8 cellular contexts compared by ENCODE assay signal in the genomic region with DNA sequence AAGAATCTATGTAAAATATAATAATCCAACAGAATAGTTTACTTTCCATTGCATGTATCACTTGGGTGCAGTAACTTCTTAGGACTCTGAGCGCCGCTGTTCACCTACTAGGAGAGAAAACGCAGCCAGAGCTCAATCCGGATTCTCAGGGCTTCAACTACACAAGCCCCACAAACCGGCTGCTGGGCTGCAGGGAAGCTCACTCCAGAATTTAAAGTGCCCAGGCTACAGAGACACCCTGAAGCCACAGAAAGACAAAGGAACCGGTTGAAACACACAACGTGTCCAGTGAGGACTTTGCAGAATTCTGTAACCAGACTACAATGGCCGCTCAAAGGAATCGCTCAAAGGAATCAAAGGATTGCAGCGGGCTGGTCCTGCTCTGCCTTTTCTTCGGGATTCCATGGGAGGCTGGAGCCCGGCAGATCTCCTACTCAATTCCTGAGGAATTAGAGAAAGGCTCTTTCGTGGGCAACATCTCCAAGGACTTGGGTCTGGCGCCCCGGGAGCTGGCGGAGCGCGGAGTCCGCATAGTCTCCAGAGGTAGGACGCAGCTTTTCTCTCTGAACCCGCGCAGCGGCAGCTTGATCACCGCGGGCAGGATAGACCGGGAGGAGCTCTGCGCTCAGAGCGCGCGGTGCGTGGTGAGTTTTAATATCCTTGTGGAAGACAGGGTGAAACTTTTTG. TPM values are rescaled to one million over a fixed set of nuclear protein-coding genes. Genes with fewer than 3 reads are reported as not detected.
A peak's percentile ranks its signal among the peaks of the same experiment; 100 is the strongest.
DNase-seq lines count a peak whose midpoint lies in the region; ATAC-seq and TF ChIP-seq lines count a peak whose summit lies in the region.

A gene (plus strand): TSS at position 135 of the 687 bp plus-strand sequence. CDS start 189 bp downstream, at position 324.

- H3K36me3 Mint-ChIP-seq in WTC11: peaks cover 26% of the 10 kb centered on the region
- H3K36me3 Mint-ChIP-seq in stimulated activated effector memory CD8-positive, alpha-beta T cell treated with anti-CD3 and anti-CD28 coated beads, Interleukin-12 subunit alpha, Interleukin-12 subunit beta, amount 100 ng/mL, for 72 hours: no peaks in the 10 kb centered on the region

- 25 to 35% methylated on average over 31 of the region's 31 CpGs for WGBS in GM23248 (ENCODE audit: low coverage in 1 of 2, low lambda C conversion rate in 2 of 2, missing lambda C conversion rate in 2 of 2), 2 experiments

- intact Hi-C loops in dorsolateral prefrontal cortex (cut with DNase I): loop anchor here (5.0 to 10.0 kb wide), 2 partner anchors 112 to 144 kb away; no protein-coding TSS in a partner anchor
- intact Hi-C loops in lower lobe of right lung (cut with DNase I): no loop called here

- DNase-seq in GM10248 (ENCODE audit: extremely low spot score) (peak; percentile 73), GM23248 (peak; percentile 94), Karpas-422 (peak; percentile 90), WTC11 (ENCODE audit: low spot score) (peak; percentile 78), dorsolateral prefrontal cortex (peak in 1 of 10 donors; percentile 37), lower lobe of right lung (no peak)
- peak in 1 of 2 donors; percentile 67 for DNase-seq in stimulated activated effector memory CD8-positive, alpha-beta T cell treated with anti-CD3 and anti-CD28 coated beads, Interleukin-12 subunit alpha, Interleukin-12 subunit beta, amount 100 ng/mL, for 72 hours (ENCODE audit: low spot score in 2 of 2)
- no peak for DNase-seq in NK-92 treated with Interleukin-12 subunit alpha and Interleukin-12 subunit beta, amount 100 ng/mL, for 24 hours (lab: John Stamatoyannopoulos, UW)

- CTCF ChIA-PET in GM10248 (lab: Yijun Ruan, JAX): interaction anchor here (0.7 to 12.7 kb wide), 53 partner anchors 8 to 607 kb away, joined by 3 to 180 read pairs (median 5); a partner anchor contains a TSS
- CTCF ChIA-PET in WTC11 (lab: Charles Lee): interaction anchor here (0.6 to 4.3 kb wide), 76 partner anchors 8 to 557 kb away, joined by 3 to 87 read pairs (median 7); a partner anchor contains a TSS

- H3K9me3 ChIP-seq in GM23248 (ENCODE audit: low read depth) (no peaks in the 10 kb centered on the region), Karpas-422 (ENCODE audit: low read length) (no peaks in the 10 kb centered on the region; the same call in 1 of the 2 replicates), lower lobe of right lung (peaks cover 81% of the 10 kb centered on the region)

- H3K9me3 Mint-ChIP-seq in WTC11: peaks cover 14% of the 10 kb centered on the region; the same call in 1 of the 2 replicates
- H3K9me3 Mint-ChIP-seq in stimulated activated effector memory CD8-positive, alpha-beta T cell treated with anti-CD3 and anti-CD28 coated beads, Interleukin-12 subunit alpha, Interleukin-12 subunit beta, amount 100 ng/mL, for 72 hours: peaks cover 10% of the 10 kb centered on the region

- H3K4me1 Mint-ChIP-seq in WTC11: peaks cover 27% of the 10 kb centered on the region
- H3K4me1 Mint-ChIP-seq in stimulated activated effector memory CD8-positive, alpha-beta T cell treated with anti-CD3 and anti-CD28 coated beads, Interleukin-12 subunit alpha, Interleukin-12 subunit beta, amount 100 ng/mL, for 72 hours: peaks cover 24% of the 10 kb centered on the region

- in situ Hi-C loops in GM23248 (cut with MboI): no loop called here

- H3K27me3 Mint-ChIP-seq in WTC11 (ENCODE audit: low read depth): peaks cover 28% of the 10 kb centered on the region

- H3K79me2 ChIP-seq in GM23248 (ENCODE audit: insufficient read depth): peaks cover 6% of the 10 kb centered on the region; the same call in 1 of the 2 replicates
- H3K79me2 ChIP-seq in Karpas-422 (ENCODE audit: low read length): peaks cover 13% of the 10 kb centered on the region

- ATAC-seq in WTC11: peak; percentile 43
- peak; percentile 69 to 84 for ATAC-seq in lower lobe of right lung
- ATAC-seq in stimulated activated effector memory CD8-positive, alpha-beta T cell treated with anti-CD3 and anti-CD28 coated beads, Interleukin-12 subunit alpha, Interleukin-12 subunit beta, amount 100 ng/mL, for 72 hours: peak; percentile 83

- peaks cover 2% of the 10 kb centered on the region for H3F3A ChIP-seq in GM23248 (ENCODE audit: insufficient read depth)

- peaks cover 5% of the 10 kb centered on the region; the same call in 1 of the 2 replicates for H3K4me1 ChIP-seq in GM23248 (ENCODE audit: insufficient read depth)
- peaks cover 3% of the 10 kb centered on the region; the same call in 1 of the 2 replicates for H3K4me1 ChIP-seq in Karpas-422 (ENCODE audit: low read length)
- peaks cover 3% of the 10 kb centered on the region for H3K4me1 ChIP-seq in lower lobe of right lung

- H3K4me2 ChIP-seq in GM23248 (ENCODE audit: unreplicated experiment) (peak within 1 kb of the TSS; percentile 66), Karpas-422 (ENCODE audit: low read depth, low read length, poor library complexity, severe bottlenecking) (no peak within 1 kb of the TSS)

- H4K20me1 ChIP-seq in GM23248 (ENCODE audit: insufficient read depth): no peaks in the 10 kb centered on the region
- no peaks in the 10 kb centered on the region for H4K20me1 ChIP-seq in Karpas-422 (ENCODE audit: insufficient read depth, low read depth, low read length)

- H2AFZ ChIP-seq in GM23248 (peak within 1 kb of the TSS; percentile 87), Karpas-422 (ENCODE audit: low read length) (no peak within 1 kb of the TSS)

- H3K4me3 Mint-ChIP-seq in WTC11: peak within 1 kb of the TSS; percentile 94
- peak within 1 kb of the TSS; percentile 79 for H3K4me3 Mint-ChIP-seq in stimulated activated effector memory CD8-positive, alpha-beta T cell treated with anti-CD3 and anti-CD28 coated beads, Interleukin-12 subunit alpha, Interleukin-12 subunit beta, amount 100 ng/mL, for 72 hours

- H3K9me2 ChIP-seq in GM23248 (ENCODE audit: insufficient read depth): no peaks in the 10 kb centered on the region
- no peaks in the 10 kb centered on the region for H3K9me2 ChIP-seq in Karpas-422 (replicated peaks; ENCODE audit: insufficient read depth, low read length)

- peak within 1 kb of the TSS; percentile 35 for H3K9ac ChIP-seq in GM23248
- no peak within 1 kb of the TSS for H3K9ac ChIP-seq in Karpas-422 (ENCODE audit: low read length)

- H3K4me3 ChIP-seq in GM23248 (peak within 1 kb of the TSS; percentile 70), Karpas-422 (ENCODE audit: low read length) (no peak within 1 kb of the TSS), dorsolateral prefrontal cortex (peak within 1 kb of the TSS in 47 of 59 donors; percentile 1 to 55 (median 32)), lower lobe of right lung (peak within 1 kb of the TSS; percentile 45)

- peak within 1 kb of the TSS; percentile 51 for H3K27ac Mint-ChIP-seq in WTC11
- H3K27ac Mint-ChIP-seq in stimulated activated effector memory CD8-positive, alpha-beta T cell treated with anti-CD3 and anti-CD28 coated beads, Interleukin-12 subunit alpha, Interleukin-12 subunit beta, amount 100 ng/mL, for 72 hours: no peak within 1 kb of the TSS

- TF ChIP-seq CTCF in GM10248 (IDR thresholded peaks at IDR 0.05; ENCODE audit: control extremely low read depth, extremely low read depth, low read depth, missing control alignments): peak; percentile 77
- TF ChIP-seq CTCF in WTC11 (IDR thresholded peaks at IDR 0.05): peak; percentile 71
- TF ChIP-seq CTCF in dorsolateral prefrontal cortex (IDR thresholded peaks at IDR 0.05 in 54 of 56, conservative IDR thresholded peaks at IDR 0.05 in 2 of 56; ENCODE audit: low read depth in 1 of 56, partially characterized antibody in 56 of 56): peak in 46 of 56 donors; percentile 11 to 55 (median 30)
- peak; percentile 51 for TF ChIP-seq CTCF in lower lobe of right lung (IDR thresholded peaks at IDR 0.05)

- H3K27ac ChIP-seq in GM23248 (no peak within 1 kb of the TSS), Karpas-422 (ENCODE audit: low read length) (0 out of 2 replicates have a peak within 1 kb of the TSS, but pooled peaks have one; percentile 18), dorsolateral prefrontal cortex (peak within 1 kb of the TSS in 2 of 59 donors; percentile 22 to 34), lower lobe of right lung (no peak within 1 kb of the TSS)

- H3K27me3 ChIP-seq in GM23248 (replicated peaks; ENCODE audit: insufficient read depth): no peaks in the 10 kb centered on the region
- no peaks in the 10 kb centered on the region for H3K27me3 ChIP-seq in Karpas-422 (ENCODE audit: low read length)
- no peaks in the 10 kb centered on the region for H3K27me3 ChIP-seq in dorsolateral prefrontal cortex
- peaks cover 16% of the 10 kb centered on the region for H3K27me3 ChIP-seq in lower lobe of right lung (ENCODE audit: low read depth)

- H3K36me3 ChIP-seq in GM23248 (ENCODE audit: low read depth) (no peaks in the 10 kb centered on the region), Karpas-422 (ENCODE audit: insufficient read depth, low read length) (peaks cover 18% of the 10 kb centered on the region), lower lobe of right lung (no peaks in the 10 kb centered on the region)

- POLR2A ChIA-PET in GM10248 (lab: Yijun Ruan, JAX): no interaction called here
- POLR2A ChIA-PET in WTC11 (lab: Charles Lee): interaction anchor here (1.0 to 2.0 kb wide), 7 partner anchors 72 to 189 kb away, joined by 3 to 11 read pairs (median 4); a partner anchor contains a TSS

TF ChIP-seq in WTC11, 78 proteins besides CTCF, POLR2A, EP300 and RAD21:
- TF ChIP-seq TEAD1 (CRISPR knock-in tag; IDR thresholded peaks at IDR 0.05): no peak
- TF ChIP-seq SMAD3 (CRISPR knock-in tag; IDR thresholded peaks at IDR 0.05; ENCODE audit: borderline replicate concordance): no peak
- TF ChIP-seq CREM (CRISPR knock-in tag; IDR thresholded peaks at IDR 0.05): 0 out of 2 replicates have a peak, but pooled peaks have one; percentile 12
- no peak for TF ChIP-seq GABPB1 (CRISPR knock-in tag; IDR thresholded peaks at IDR 0.05)

RNA-seq across cellular contexts. Expression of the gene that starts here (rescaled TPM):
- total RNA-seq in GM23248 (2014; rRNA removed; shearing (Covaris generic)): 10.4 and 11.1 TPM in 2 replicates
- 4.6 and 5.4 TPM in 2 replicates for polyA plus RNA-seq in GM23248 (2016; fragmentation: Nextera tagmentation; extraction: Ambion mirVana)
- total RNA-seq in Karpas-422 (2014; rRNA removed; shearing (Covaris generic); ENCODE audit: low replicate concordance): 8.5 and 11.2 TPM in 2 replicates
- 10.7 to 11.9 TPM (median 11.0 TPM) in 3 replicates for total RNA-seq in WTC11 (2021)
- total RNA-seq in dorsolateral prefrontal cortex: 10 to 100 TPM in 69 of 120 experiments, 1 to 10 TPM in 51; 5.8 to 20.1 (median 10.8) TPM
- 5.4 TPM for total RNA-seq in lower lobe of right lung

Comparison
In these comparisons a context has a peak if more than half of its experiments do, and no peak if none do; other contexts are left out.
1. DNase-seq: peak in GM10248 (single experiment), GM23248 (single experiment), Karpas-422 (single experiment) and WTC11 (single experiment); none in lower lobe of right lung (single experiment) and NK-92 treated with Interleukin-12 subunit alpha and Interleukin-12 subunit beta, amount 100 ng/mL, for 24 hours (single experiment).
2. Peak in every context shown above with its lines, with median percentiles within 50 percentile points of each other: CTCF ChIP-seq and ATAC-seq.